2 cellular contexts compared by ENCODE assay signal in the genomic region with DNA sequence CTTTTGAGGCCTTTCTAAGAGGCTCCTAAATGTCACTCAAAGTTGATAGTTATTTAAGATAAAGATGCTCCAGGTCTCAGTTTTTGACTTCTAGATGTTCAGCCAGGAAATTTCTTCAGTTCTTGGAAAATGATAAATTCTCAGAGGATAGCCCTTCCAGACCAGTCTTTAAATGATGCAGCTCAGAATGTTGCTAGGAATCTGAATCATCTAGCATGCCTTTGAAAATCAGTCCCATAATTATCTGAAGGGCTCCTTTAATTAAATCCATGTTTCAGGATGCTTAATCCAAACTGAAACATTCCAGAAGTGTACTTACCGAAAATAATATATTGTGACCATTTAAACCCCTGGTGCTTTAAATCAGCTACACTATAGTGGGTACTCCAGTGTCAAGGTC.
TF ChIP-seq lines count a peak whose summit lies in the region.

No MANE protein-coding gene starts in this region.

TF ChIP-seq in IMR-90, 13 proteins besides CTCF, POLR2A, EP300 and RAD21:
- TF ChIP-seq CHD1 (IDR thresholded peaks at IDR 0.05; ENCODE audit: low read depth, low read length) (no peak), BHLHE40 (IDR thresholded peaks at IDR 0.05; ENCODE audit: low read depth, low read length) (no peak), MAZ (IDR thresholded peaks at IDR 0.05; ENCODE audit: borderline replicate concordance, low read depth, low read length) (no peak), NFE2L2 (IDR thresholded peaks at IDR 0.05; ENCODE audit: low read depth, low read length) (no peak), RFX5 (IDR thresholded peaks at IDR 0.05; ENCODE audit: low read depth, low read length) (no peak), RCOR1 (IDR thresholded peaks at IDR 0.05; ENCODE audit: insufficient replicate concordance, low read length) (no peak), SMC3 (IDR thresholded peaks at IDR 0.05; ENCODE audit: low read depth, low read length) (no peak), MAFK (IDR thresholded peaks at IDR 0.05; ENCODE audit: low read depth, low read length) (no peak), MXI1 (IDR thresholded peaks at IDR 0.05; ENCODE audit: borderline replicate concordance, low read depth, low read length) (no peak), FOS (IDR thresholded peaks at IDR 0.05; ENCODE audit: low read depth, low read length) (no peak), CEBPB (IDR thresholded peaks at IDR 0.05; ENCODE audit: low read depth, low read length) (no peak)
- TF ChIP-seq, protein P1, sequence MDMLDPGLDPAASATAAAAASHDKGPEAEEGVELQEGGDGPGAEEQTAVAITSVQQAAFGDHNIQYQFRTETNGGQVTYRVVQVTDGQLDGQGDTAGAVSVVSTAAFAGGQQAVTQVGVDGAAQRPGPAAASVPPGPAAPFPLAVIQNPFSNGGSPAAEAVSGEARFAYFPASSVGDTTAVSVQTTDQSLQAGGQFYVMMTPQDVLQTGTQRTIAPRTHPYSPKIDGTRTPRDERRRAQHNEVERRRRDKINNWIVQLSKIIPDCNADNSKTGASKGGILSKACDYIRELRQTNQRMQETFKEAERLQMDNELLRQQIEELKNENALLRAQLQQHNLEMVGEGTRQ (IDR thresholded peaks at IDR 0.05; ENCODE audit: low read depth, low read length), result no peak
- TF ChIP-seq, protein P2, sequence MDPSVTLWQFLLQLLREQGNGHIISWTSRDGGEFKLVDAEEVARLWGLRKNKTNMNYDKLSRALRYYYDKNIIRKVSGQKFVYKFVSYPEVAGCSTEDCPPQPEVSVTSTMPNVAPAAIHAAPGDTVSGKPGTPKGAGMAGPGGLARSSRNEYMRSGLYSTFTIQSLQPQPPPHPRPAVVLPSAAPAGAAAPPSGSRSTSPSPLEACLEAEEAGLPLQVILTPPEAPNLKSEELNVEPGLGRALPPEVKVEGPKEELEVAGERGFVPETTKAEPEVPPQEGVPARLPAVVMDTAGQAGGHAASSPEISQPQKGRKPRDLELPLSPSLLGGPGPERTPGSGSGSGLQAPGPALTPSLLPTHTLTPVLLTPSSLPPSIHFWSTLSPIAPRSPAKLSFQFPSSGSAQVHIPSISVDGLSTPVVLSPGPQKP (IDR thresholded peaks at IDR 0.05; ENCODE audit: borderline replicate concordance, low read depth, low read length), result no peak
TF ChIP-seq in IMR-90: peak in this region for 0.

TF ChIP-seq in endothelial cell of umbilical vein, 7 proteins besides CTCF, POLR2A, EP300 and RAD21:
- TF ChIP-seq FOS (IDR thresholded peaks at IDR 0.05; ENCODE audit: borderline replicate concordance, insufficient read depth, low read length) (no peak), GATA2 (IDR thresholded peaks at IDR 0.05; ENCODE audit: insufficient read depth, insufficient read length, low read depth, low read length) (no peak), MYC (IDR thresholded peaks at IDR 0.05; ENCODE audit: low read depth, low read length) (no peak), JUN (IDR thresholded peaks at IDR 0.05; ENCODE audit: borderline replicate concordance, insufficient read depth, insufficient read length, low read depth) (no peak), EZH2 (IDR thresholded peaks at IDR 0.05; ENCODE audit: borderline replicate concordance, low read depth, low read length, severe bottlenecking) (no peak), POLR2AphosphoS5 (IDR thresholded peaks at IDR 0.05; ENCODE audit: insufficient read depth, low read depth, low read length) (no peak)
- TF ChIP-seq, protein P3, sequence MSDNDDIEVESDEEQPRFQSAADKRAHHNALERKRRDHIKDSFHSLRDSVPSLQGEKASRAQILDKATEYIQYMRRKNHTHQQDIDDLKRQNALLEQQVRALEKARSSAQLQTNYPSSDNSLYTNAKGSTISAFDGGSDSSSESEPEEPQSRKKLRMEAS (IDR thresholded peaks at IDR 0.05; ENCODE audit: insufficient read depth, insufficient read length), result no peak
